Comparison of ENCODE assay signal across 1 cellular context in the genomic region with DNA sequence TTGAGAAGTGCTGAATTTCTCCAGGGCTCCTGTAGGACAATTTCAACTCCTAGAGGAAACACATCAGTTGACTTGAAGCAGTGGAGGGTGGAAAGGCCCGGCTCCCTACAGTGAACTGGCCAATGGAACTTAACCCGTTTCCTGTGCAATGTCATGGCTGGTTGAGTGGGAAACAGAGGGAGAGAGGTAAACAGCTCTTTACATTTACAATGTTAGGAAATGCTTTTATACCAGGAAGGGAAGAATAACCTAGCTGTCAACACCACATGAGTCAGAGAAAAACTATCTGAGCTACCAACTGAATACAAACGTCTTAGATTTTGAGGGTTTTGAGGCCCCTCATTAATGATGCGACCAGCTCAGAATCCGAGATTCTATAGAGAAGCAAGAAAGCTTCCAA.
TF ChIP-seq lines count a peak whose summit lies in the region.

No MANE protein-coding gene starts in this region.

TF ChIP-seq in IMR-90, 13 proteins besides CTCF, POLR2A, EP300 and RAD21 (continued from another document):
- TF ChIP-seq RCOR1 (IDR thresholded peaks at IDR 0.05; ENCODE audit: insufficient replicate concordance, low read length) (no peak), NFE2L2 (IDR thresholded peaks at IDR 0.05; ENCODE audit: low read depth, low read length) (no peak), MAFK (IDR thresholded peaks at IDR 0.05; ENCODE audit: low read depth, low read length) (no peak), FOS (IDR thresholded peaks at IDR 0.05; ENCODE audit: low read depth, low read length) (no peak), MAZ (IDR thresholded peaks at IDR 0.05; ENCODE audit: borderline replicate concordance, low read depth, low read length) (no peak), MXI1 (IDR thresholded peaks at IDR 0.05; ENCODE audit: borderline replicate concordance, low read depth, low read length) (no peak), SMC3 (IDR thresholded peaks at IDR 0.05; ENCODE audit: low read depth, low read length) (no peak), BHLHE40 (IDR thresholded peaks at IDR 0.05; ENCODE audit: low read depth, low read length) (no peak)
- TF ChIP-seq, protein P1, sequence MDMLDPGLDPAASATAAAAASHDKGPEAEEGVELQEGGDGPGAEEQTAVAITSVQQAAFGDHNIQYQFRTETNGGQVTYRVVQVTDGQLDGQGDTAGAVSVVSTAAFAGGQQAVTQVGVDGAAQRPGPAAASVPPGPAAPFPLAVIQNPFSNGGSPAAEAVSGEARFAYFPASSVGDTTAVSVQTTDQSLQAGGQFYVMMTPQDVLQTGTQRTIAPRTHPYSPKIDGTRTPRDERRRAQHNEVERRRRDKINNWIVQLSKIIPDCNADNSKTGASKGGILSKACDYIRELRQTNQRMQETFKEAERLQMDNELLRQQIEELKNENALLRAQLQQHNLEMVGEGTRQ (IDR thresholded peaks at IDR 0.05; ENCODE audit: low read depth, low read length), result no peak
